In the genomic region with DNA sequence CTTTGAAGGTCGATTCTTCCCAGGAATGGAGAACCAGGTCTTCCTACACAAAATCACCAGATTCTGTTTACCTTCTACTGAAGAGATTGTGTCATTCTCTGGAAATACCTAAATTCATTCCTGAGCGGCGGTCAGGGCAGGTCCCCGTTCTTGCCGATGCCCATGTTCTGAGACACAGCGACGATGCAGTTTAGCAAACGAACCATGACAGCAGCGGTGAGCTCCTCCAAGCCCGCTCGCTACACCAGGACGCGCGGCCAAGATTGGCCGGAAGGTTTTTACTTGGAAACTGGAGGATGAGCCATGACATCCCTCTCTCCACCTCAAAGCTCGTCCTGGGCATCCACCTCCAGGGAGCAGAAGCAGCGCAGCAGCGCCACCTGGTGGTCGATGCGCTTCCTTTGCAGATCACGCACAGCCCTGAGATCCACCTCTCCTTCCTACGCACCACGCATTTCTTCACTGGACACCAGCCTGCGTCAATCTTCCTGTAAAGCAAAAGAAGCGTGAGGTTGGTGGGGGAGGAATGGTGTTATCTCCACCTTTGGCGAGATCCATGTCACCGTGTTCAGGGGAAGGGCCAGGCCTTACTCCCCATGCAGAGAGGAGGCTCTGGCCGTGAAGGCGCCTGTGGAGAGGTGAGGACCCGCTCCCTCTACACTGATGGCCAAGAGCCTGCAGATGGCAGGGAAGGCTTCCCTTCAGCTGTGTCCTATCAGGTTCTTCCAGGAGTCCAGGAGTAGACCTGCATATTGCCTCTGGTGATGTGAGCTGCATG, we compare ENCODE assay signal across 8 cellular contexts. TPM values are rescaled to one million over a fixed set of nuclear protein-coding genes. Genes with fewer than 3 reads are reported as not detected.
DNase-seq lines count a peak whose midpoint lies in the region; ATAC-seq, FAIRE-seq and TF ChIP-seq lines count a peak whose summit lies in the region.

No MANE protein-coding gene starts in this region.

- H3K4me3 ChIP-seq in SK-N-MC (peak overlapping the region; percentile 60), pancreas (peak overlapping the region in 1 of 4 donors; percentile 31), thyroid gland (replicated peaks in 1 of 3) (no peak overlapping the region)

- intact Hi-C loops in head of caudate nucleus (cut with DNase I), result loop anchor here (2.0 to 5.0 kb wide), 3 partner anchors 95 to 230 kb away; a partner anchor contains a TSS
- intact Hi-C loops in pancreas (cut with DNase I), result loop anchor here in 2 of 3 donors (5.0 to 10.0 kb wide), 2 partner anchors 170 to 172 kb away; no protein-coding TSS in a partner anchor
- intact Hi-C loops in thyroid gland (cut with DNase I), result loop anchor here (2.0 to 5.0 kb wide), 2 partner anchors 170 to 228 kb away; a partner anchor contains a TSS

- H3K4me1 ChIP-seq in pancreas (no peaks in the 10 kb centered on the region), thyroid gland (no peaks in the 10 kb centered on the region)

- no peak for TF ChIP-seq POLR2A in thyroid gland (IDR thresholded peaks at IDR 0.05)

- H3K27ac ChIP-seq in SK-N-MC, result no peak overlapping the region
- no peak overlapping the region for H3K27ac ChIP-seq in pancreas
- no peak overlapping the region for H3K27ac ChIP-seq in thyroid gland

- peak; percentile 90 for DNase-seq in COLO829 (ENCODE audit: low spot score)
- DNase-seq in M059J (ENCODE audit: low read depth), result peak; percentile 93
- peak; percentile 45 for DNase-seq in SK-N-MC (ENCODE audit: low read depth, low spot score)
- peak; percentile 87 for DNase-seq in activated naive CD4-positive, alpha-beta T cell treated with anti-CD3 and anti-CD28 coated beads, Interleukin-2, amount 50 U/mL, for 16 hours
- DNase-seq in head of caudate nucleus, result peak; percentile 57 to 95 (median 90)
- peak; percentile 68 to 97 (median 88) for DNase-seq in pancreas
- peak; percentile 79 to 85 for DNase-seq in thyroid gland

- no peaks in the 10 kb centered on the region for H3K27me3 ChIP-seq in pancreas
- no peaks in the 10 kb centered on the region for H3K27me3 ChIP-seq in thyroid gland

- FAIRE-seq in pancreas (lab: Jason Lieb, UNC), result no peak

- ATAC-seq in GM21576 (IDR thresholded peaks at IDR 0.05; ENCODE audit: unreplicated experiment), result peak; percentile 81
- peak; percentile 100 for ATAC-seq in pancreas

- WGBS in pancreas, 2 donors, result 4 to 5% methylated on average over 30 of the region's 30 CpGs
- 5 to 6% methylated on average over 28 to 29 of the region's 30 CpGs for WGBS in thyroid gland, 2 donors

- H3K9me3 ChIP-seq in SK-N-MC (ENCODE audit: low read depth, low read length) (no peaks in the 10 kb centered on the region), pancreas (no peaks in the 10 kb centered on the region), thyroid gland (no peaks in the 10 kb centered on the region)

- TF ChIP-seq CTCF in pancreas (IDR thresholded peaks at IDR 0.05) (peak; percentile 89 to 96 (median 92)), thyroid gland (IDR thresholded peaks at IDR 0.05) (peak; percentile 87 to 93 (median 90))

- H3K36me3 ChIP-seq in SK-N-MC (ENCODE audit: insufficient read depth, low read length), result no peaks in the 10 kb centered on the region
- no peaks in the 10 kb centered on the region for H3K36me3 ChIP-seq in pancreas
- no peaks in the 10 kb centered on the region for H3K36me3 ChIP-seq in thyroid gland

- no peak overlapping the region for H3K9ac ChIP-seq in SK-N-MC (ENCODE audit: insufficient read length)

RNA-seq across cellular contexts. Expression of a gene that starts 9.9 kb away (rescaled TPM):
- total RNA-seq in M059J (2014; rRNA removed; shearing (Covaris generic)), result 5,375 and 6,541 TPM in 2 replicates
- total RNA-seq in pancreas (1,000 to 10,000 TPM in 1 of 6 donors, 100 to 1,000 TPM in 5; 141 to 1,089 (median 229) TPM), thyroid gland (1,000 to 10,000 TPM in 1 of 4 donors, 100 to 1,000 TPM in 3; 328 to 1,292 (median 594) TPM)
- 100 to 1,000 TPM; 269 to 373 TPM for polyA plus RNA-seq in pancreas

RNA-seq across cellular contexts. Expression of a gene that starts 36.5 kb away (rescaled TPM):
- total RNA-seq in M059J (2014; rRNA removed; shearing (Covaris generic)), result 155 and 164 TPM in 2 replicates
- total RNA-seq in pancreas (10 to 100 TPM in 1 of 6 donors, 1 to 10 TPM in 5; 4.8 to 15.8 (median 5.7) TPM), thyroid gland (10 to 100 TPM; 12.3 to 23.2 (median 15.3) TPM)
- polyA plus RNA-seq in pancreas, result 10 to 100 TPM; 13.6 to 22.6 TPM
